7 cellular contexts compared by ENCODE assay signal in the genomic region with DNA sequence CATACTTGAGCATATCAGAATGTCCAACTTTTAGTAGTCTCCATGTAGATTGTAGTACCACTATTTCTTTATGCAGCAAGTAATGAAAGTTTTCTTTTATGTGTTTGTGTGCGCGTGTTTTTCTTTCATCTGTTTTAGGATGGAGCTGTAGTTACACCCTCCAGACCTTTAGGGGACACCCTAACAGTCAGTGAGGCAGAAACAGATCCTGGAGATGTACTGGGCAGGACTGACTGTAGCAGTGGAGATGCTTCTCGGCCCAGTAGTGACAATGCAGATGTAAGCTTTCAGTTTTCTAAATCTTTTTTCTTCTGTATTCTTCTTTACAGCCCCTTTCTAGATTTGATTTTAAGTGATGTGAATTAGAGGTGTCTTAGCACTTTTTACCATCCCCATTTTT.
DNase-seq lines count a peak whose midpoint lies in the region; ATAC-seq and TF ChIP-seq lines count a peak whose summit lies in the region.

No MANE protein-coding gene starts in this region.

- no peaks in the 10 kb centered on the region for H3K36me3 ChIP-seq in OCI-LY3 (replicated peaks; ENCODE audit: low read depth, low read length)
- peaks cover 0 to 2% of the 10 kb centered on the region in 2 donors for H3K36me3 ChIP-seq in esophagus (ENCODE audit: control insufficient read depth in 2 of 2, insufficient read depth in 2 of 2, low read length in 1 of 2)

- no peak overlapping the region for H2AFZ ChIP-seq in OCI-LY3 (ENCODE audit: low read depth, low read length)

- no peak overlapping the region for H3K27ac ChIP-seq in OCI-LY3 (ENCODE audit: low read length)
- H3K27ac ChIP-seq in esophagus (ENCODE audit: low read depth in 2 of 2, low read length in 1 of 2), result peak overlapping the region; percentile 68 to 86

- H3K79me2 ChIP-seq in OCI-LY3 (ENCODE audit: low read length), result no peaks in the 10 kb centered on the region

- 74 to 76% methylated on average over 3 of the region's 3 CpGs for WGBS in esophagus, 2 donors

- H3K4me1 ChIP-seq in OCI-LY3 (ENCODE audit: low read length) (peaks cover 13% of the 10 kb centered on the region), esophagus (ENCODE audit: control insufficient read depth in 2 of 2, insufficient read depth in 2 of 2, low read length in 1 of 2) (no peaks in the 10 kb centered on the region)

- peak; percentile 64 for DNase-seq in renal cortical epithelial cell (ENCODE audit: low read depth)
- DNase-seq in NCI-H1436 treated with DMSO at 0.1 percent for 48 hours (lab: John Stamatoyannopoulos, UW), result no peak

- ATAC-seq in GM19455 (IDR thresholded peaks at IDR 0.05; ENCODE audit: unreplicated experiment), result no peak
- no peak for ATAC-seq in HG03520 (IDR thresholded peaks at IDR 0.05; ENCODE audit: unreplicated experiment)

- H3K4me2 ChIP-seq in OCI-LY3 (ENCODE audit: low read length), result peak overlapping the region; percentile 18

- H3K4me3 ChIP-seq in GM12875 (ENCODE audit: low read depth, low read length) (no peak overlapping the region), OCI-LY3 (ENCODE audit: low read length) (peak overlapping the region; percentile 1; the same call in 1 of the 2 replicates), esophagus (ENCODE audit: low read depth in 1 of 2, low read length in 2 of 2) (no peak overlapping the region)

- no peaks in the 10 kb centered on the region for H3K27me3 ChIP-seq in OCI-LY3 (ENCODE audit: low read depth, low read length)
- H3K27me3 ChIP-seq in esophagus (ENCODE audit: control insufficient read depth in 1 of 2, insufficient read depth in 2 of 2, low read length in 2 of 2), result no peaks in the 10 kb centered on the region

- TF ChIP-seq CTCF in GM12875 (IDR thresholded peaks at IDR 0.05; ENCODE audit: borderline replicate concordance, insufficient read depth, low read depth, low read length), result peak; percentile 18; the same call in 1 of the 2 replicates
- TF ChIP-seq CTCF in OCI-LY3 (IDR thresholded peaks at IDR 0.05; ENCODE audit: low read depth, low read length), result peak; percentile 41

- H3K9me3 ChIP-seq in OCI-LY3 (ENCODE audit: insufficient read depth, low read length), result no peaks in the 10 kb centered on the region
- no peaks in the 10 kb centered on the region for H3K9me3 ChIP-seq in esophagus (ENCODE audit: control insufficient read depth in 2 of 2, insufficient read depth in 1 of 2, low read depth in 1 of 2, low read length in 1 of 2)

- no peaks in the 10 kb centered on the region for H4K20me1 ChIP-seq in OCI-LY3 (ENCODE audit: insufficient read depth, low read length)

- no peak overlapping the region for H3K9ac ChIP-seq in OCI-LY3 (ENCODE audit: low read length)
